Comparison of ENCODE assay signal across 8 cellular contexts in the genomic region with DNA sequence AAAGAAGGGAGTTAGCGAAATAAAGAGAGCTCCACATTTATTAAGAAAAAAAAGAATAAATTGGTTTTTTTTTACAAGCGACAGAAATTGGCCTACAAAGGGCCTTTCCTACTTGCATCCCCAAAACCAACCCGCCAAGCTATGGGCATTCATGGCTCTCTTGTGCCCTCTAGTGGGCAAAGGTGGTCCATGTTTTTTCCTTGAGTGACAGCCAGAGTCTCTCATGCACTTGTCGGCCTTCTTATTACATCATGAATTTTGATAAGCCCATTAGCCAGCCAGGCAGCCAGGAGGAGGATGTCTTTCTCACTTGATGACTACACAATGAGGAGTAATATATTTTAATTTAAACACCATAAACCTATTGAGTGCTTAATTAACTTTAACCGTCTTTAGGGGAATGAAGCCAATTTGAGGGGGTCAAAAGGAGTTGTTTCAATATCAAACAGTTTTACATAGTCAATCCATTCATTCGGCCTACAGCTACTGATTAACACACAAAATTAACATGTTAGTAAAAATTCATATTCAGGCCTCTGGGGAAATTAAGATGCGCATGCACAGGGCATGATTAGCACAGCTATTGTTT.
A peak's percentile ranks its signal among the peaks of the same experiment; 100 is the strongest.
DNase-seq lines count a peak whose midpoint lies in the region; ATAC-seq and TF ChIP-seq lines count a peak whose summit lies in the region.

No MANE protein-coding gene starts in this region.

- peaks cover 7% of the 10 kb centered on the region for H3K4me1 Mint-ChIP-seq in progenitor cell of endocrine pancreas (ENCODE audit: low read depth)

- TF ChIP-seq CTCF in GM10266 (IDR thresholded peaks at IDR 0.05; ENCODE audit: control insufficient read depth, insufficient read depth, low read depth, missing control alignments) = peak; percentile 92
- peak; percentile 97 for TF ChIP-seq CTCF in progenitor cell of endocrine pancreas (IDR thresholded peaks at IDR 0.05; ENCODE audit: unreplicated experiment)
- peak; percentile 79 to 83 (median 82) for TF ChIP-seq CTCF in uterus (IDR thresholded peaks at IDR 0.05)

- H3K27me3 Mint-ChIP-seq in progenitor cell of endocrine pancreas = peaks cover 32% of the 10 kb centered on the region

- H3K4me3 ChIP-seq in uterus = no peak overlapping the region

- H3K4me3 Mint-ChIP-seq in progenitor cell of endocrine pancreas (ENCODE audit: low read depth) = no peak overlapping the region

- peak; percentile 82 for ATAC-seq in SK-N-SH treated with all-trans-retinoic acid at 6 μM for 48 hours

- no peak overlapping the region for H3K27ac ChIP-seq in uterus

- no peaks in the 10 kb centered on the region for H3K27me3 ChIP-seq in uterus

- POLR2A ChIA-PET in HEK293T (lab: Yijun Ruan, JAX) = no interaction called here

- no peaks in the 10 kb centered on the region for H3K36me3 ChIP-seq in uterus

- DNase-seq in GM10266 (ENCODE audit: extremely low spot score) (peak; percentile 62), HEK293T (ENCODE audit: extremely low spot score) (peak; percentile 79), NCI-H1048 (lab: John Stamatoyannopoulos, UW) (peak; percentile 52), head of caudate nucleus (peak; percentile 51 to 95 (median 86)), progenitor cell of endocrine pancreas (ENCODE audit: low spot score, unreplicated experiment) (peak; percentile 80), uterus (peak; percentile 70 to 73)
- DNase-seq in activated naive CD4-positive, alpha-beta T cell treated with anti-CD3 and anti-CD28 coated beads, Interleukin-2, amount 50 U/mL, for 16 hours = peak; percentile 75

- TF ChIP-seq POLR2A in uterus (IDR thresholded peaks at IDR 0.05) = no peak

- CTCF ChIA-PET in HEK293T (lab: Yijun Ruan, JAX) = interaction anchor here (0.6 to 2.8 kb wide), 17 partner anchors 9 to 936 kb away, joined by 3 to 25 read pairs (median 4); no protein-coding TSS in a partner anchor

- no peaks in the 10 kb centered on the region for H3K36me3 Mint-ChIP-seq in progenitor cell of endocrine pancreas (ENCODE audit: insufficient read depth)

- H3K9me3 ChIP-seq in uterus = no peaks in the 10 kb centered on the region

- no peaks in the 10 kb centered on the region for H3K9me3 Mint-ChIP-seq in progenitor cell of endocrine pancreas (ENCODE audit: low read depth)

- no peaks in the 10 kb centered on the region for H3K4me1 ChIP-seq in uterus

- intact Hi-C loops in head of caudate nucleus (cut with DNase I) = loop anchor here (5.0 to 10.0 kb wide), 2 partner anchors 118 to 124 kb away; no protein-coding TSS in a partner anchor
- intact Hi-C loops in uterus (cut with DNase I; ENCODE audit: low total_unique reads) = loop anchor here (5.0 kb wide), 1 partner anchor 124 kb away; no protein-coding TSS in a partner anchor

- no peak overlapping the region for H3K27ac Mint-ChIP-seq in progenitor cell of endocrine pancreas

TF ChIP-seq in HEK293T, 16 proteins besides CTCF, POLR2A, EP300 and RAD21:
- TF ChIP-seq NFRKB (IDR thresholded peaks at IDR 0.05) (no peak), FOXM1 (IDR thresholded peaks at IDR 0.05; ENCODE audit: borderline replicate concordance) (no peak), L3MBTL2 (conservative IDR thresholded peaks at IDR 0.05) (no peak), ELF4 (IDR thresholded peaks at IDR 0.05) (no peak), FOXK2 (IDR thresholded peaks at IDR 0.05) (no peak)
- TF ChIP-seq, protein P1, sequence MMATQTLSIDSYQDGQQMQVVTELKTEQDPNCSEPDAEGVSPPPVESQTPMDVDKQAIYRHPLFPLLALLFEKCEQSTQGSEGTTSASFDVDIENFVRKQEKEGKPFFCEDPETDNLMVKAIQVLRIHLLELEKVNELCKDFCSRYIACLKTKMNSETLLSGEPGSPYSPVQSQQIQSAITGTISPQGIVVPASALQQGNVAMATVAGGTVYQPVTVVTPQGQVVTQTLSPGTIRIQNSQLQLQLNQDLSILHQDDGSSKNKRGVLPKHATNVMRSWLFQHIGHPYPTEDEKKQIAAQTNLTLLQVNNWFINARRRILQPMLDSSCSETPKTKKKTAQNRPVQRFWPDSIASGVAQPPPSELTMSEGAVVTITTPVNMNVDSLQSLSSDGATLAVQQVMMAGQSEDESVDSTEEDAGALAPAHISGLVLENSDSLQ (IDR thresholded peaks at IDR 0.05) = peak; percentile 98

TF ChIP-seq in SK-N-SH treated with all-trans-retinoic acid at 6 μM for 48 hours, 23 proteins besides CTCF, POLR2A, EP300 and RAD21:
- TF ChIP-seq SNAI2 (CRISPR knock-in tag; IDR thresholded peaks at IDR 0.05) = no peak
- TF ChIP-seq, protein P2, sequence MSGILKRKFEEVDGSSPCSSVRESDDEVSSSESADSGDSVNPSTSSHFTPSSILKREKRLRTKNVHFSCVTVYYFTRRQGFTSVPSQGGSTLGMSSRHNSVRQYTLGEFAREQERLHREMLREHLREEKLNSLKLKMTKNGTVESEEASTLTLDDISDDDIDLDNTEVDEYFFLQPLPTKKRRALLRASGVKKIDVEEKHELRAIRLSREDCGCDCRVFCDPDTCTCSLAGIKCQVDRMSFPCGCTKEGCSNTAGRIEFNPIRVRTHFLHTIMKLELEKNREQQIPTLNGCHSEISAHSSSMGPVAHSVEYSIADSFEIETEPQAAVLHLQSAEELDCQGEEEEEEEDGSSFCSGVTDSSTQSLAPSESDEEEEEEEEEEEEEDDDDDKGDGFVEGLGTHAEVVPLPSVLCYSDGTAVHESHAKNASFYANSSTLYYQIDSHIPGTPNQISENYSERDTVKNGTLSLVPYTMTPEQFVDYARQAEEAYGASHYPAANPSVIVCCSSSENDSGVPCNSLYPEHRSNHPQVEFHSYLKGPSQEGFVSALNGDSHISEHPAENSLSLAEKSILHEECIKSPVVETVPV (CRISPR knock-in tag; IDR thresholded peaks at IDR 0.05) = no peak
- TF ChIP-seq, protein P3, sequence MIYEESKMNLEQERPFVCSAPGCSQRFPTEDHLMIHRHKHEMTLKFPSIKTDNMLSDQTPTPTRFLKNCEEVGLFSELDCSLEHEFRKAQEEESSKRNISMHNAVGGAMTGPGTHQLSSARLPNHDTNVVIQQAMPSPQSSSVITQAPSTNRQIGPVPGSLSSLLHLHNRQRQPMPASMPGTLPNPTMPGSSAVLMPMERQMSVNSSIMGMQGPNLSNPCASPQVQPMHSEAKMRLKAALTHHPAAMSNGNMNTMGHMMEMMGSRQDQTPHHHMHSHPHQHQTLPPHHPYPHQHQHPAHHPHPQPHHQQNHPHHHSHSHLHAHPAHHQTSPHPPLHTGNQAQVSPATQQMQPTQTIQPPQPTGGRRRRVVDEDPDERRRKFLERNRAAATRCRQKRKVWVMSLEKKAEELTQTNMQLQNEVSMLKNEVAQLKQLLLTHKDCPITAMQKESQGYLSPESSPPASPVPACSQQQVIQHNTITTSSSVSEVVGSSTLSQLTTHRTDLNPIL (CRISPR knock-in tag; IDR thresholded peaks at IDR 0.05; ENCODE audit: low read depth) = no peak
- no peak for TF ChIP-seq ZNF565 (CRISPR knock-in tag; conservative IDR thresholded peaks at IDR 0.05; ENCODE audit: low read depth)
- no peak for TF ChIP-seq BACH2 (CRISPR knock-in tag; IDR thresholded peaks at IDR 0.05; ENCODE audit: borderline replicate concordance)
- no peak for TF ChIP-seq TCF4 (CRISPR knock-in tag; IDR thresholded peaks at IDR 0.05; ENCODE audit: borderline replicate concordance)
- TF ChIP-seq PPARA (CRISPR knock-in tag; IDR thresholded peaks at IDR 0.05; ENCODE audit: borderline replicate concordance) = no peak
- TF ChIP-seq ZFP30 (CRISPR knock-in tag; IDR thresholded peaks at IDR 0.05) = no peak
- no peak for TF ChIP-seq ZNF70 (CRISPR knock-in tag; IDR thresholded peaks at IDR 0.05)
- TF ChIP-seq ZC3H10 (CRISPR knock-in tag; IDR thresholded peaks at IDR 0.05) = no peak
- no peak for TF ChIP-seq GLIS3 (CRISPR knock-in tag; IDR thresholded peaks at IDR 0.05)
- no peak for TF ChIP-seq ISL1 (CRISPR knock-in tag; IDR thresholded peaks at IDR 0.05)
